In genomic region chr2:50763776-50764175, GRCh38 we compare ENCODE assay signal across 22 cellular contexts.
DNase-seq lines count a peak whose midpoint lies in the region; ATAC-seq lines count a peak whose summit lies in the region.
"Had no signal": no experiment of that assay in that cellular context is flagged by ENCODE, and none has a peak within 500 bp of the region (broad histone marks: within the 10 kb centered on the region; RNA-seq: fewer than 3 reads in every experiment).

No MANE protein-coding gene starts in this region.

- H3K9me3 Mint-ChIP-seq in stimulated activated naive B cell treated with anti-CD40 and anti-IgM and Interleukin-4, amounts not matched to agents 10 μg/mL and 1 μg/mL and 100 μg/mL, for 72 hours, result peaks cover 0 to 5% of the 10 kb centered on the region in 2 donors

- H3K27me3 ChIP-seq in GM23248 (replicated peaks; ENCODE audit: insufficient read depth), result no peaks in the 10 kb centered on the region
- H3K27me3 ChIP-seq: BE2C; BLaER1 treated with 17β-estradiol and CSF1 and Interleukin-3, amounts not matched to agents 10 nM and 100 nM had no signal

- no peak overlapping the region for H3K4me3 Mint-ChIP-seq in stimulated activated naive B cell treated with anti-CD40 and anti-IgM and Interleukin-4, amounts not matched to agents 10 μg/mL and 1 μg/mL and 100 μg/mL, for 72 hours
- H3K4me3 Mint-ChIP-seq: CD14-positive monocyte; CD4-positive, alpha-beta T cell; CD8-positive, alpha-beta memory T cell; HFFc6 had no signal

- no peak overlapping the region for H2AFZ ChIP-seq in GM23248

- no peak overlapping the region for H3K4me3 ChIP-seq in GM23248
- H3K4me3 ChIP-seq: BLaER1 treated with 17β-estradiol and CSF1 and Interleukin-3, amounts not matched to agents 10 nM and 100 nM; GM12878; HAP-1 had no signal

- no peak overlapping the region for H3K4me2 ChIP-seq in GM23248 (ENCODE audit: unreplicated experiment)
- H3K4me2 ChIP-seq: BLaER1 treated with 17β-estradiol and CSF1 and Interleukin-3, amounts not matched to agents 10 nM and 100 nM had no signal

- no peaks in the 10 kb centered on the region for H3K9me2 ChIP-seq in GM23248 (ENCODE audit: insufficient read depth)

- no peak overlapping the region for H3K27ac ChIP-seq in GM23248
- H3K27ac ChIP-seq: 22Rv1; BLaER1 treated with 17β-estradiol and CSF1 and Interleukin-3, amounts not matched to agents 10 nM and 100 nM had no signal

- H3K4me1 ChIP-seq in GM23248 (ENCODE audit: insufficient read depth), result no peaks in the 10 kb centered on the region
- H3K4me1 ChIP-seq: BE2C; BLaER1 treated with 17β-estradiol and CSF1 and Interleukin-3, amounts not matched to agents 10 nM and 100 nM; HAP-1 had no signal

- no peaks in the 10 kb centered on the region for H3F3A ChIP-seq in GM23248 (ENCODE audit: insufficient read depth)

- no peaks in the 10 kb centered on the region for H3K36me3 ChIP-seq in GM23248 (ENCODE audit: low read depth)
- H3K36me3 ChIP-seq: BE2C; BLaER1 treated with 17β-estradiol and CSF1 and Interleukin-3, amounts not matched to agents 10 nM and 100 nM; HAP-1 had no signal

- no peaks in the 10 kb centered on the region for H3K4me1 Mint-ChIP-seq in stimulated activated naive B cell treated with anti-CD40 and anti-IgM and Interleukin-4, amounts not matched to agents 10 μg/mL and 1 μg/mL and 100 μg/mL, for 72 hours
- H3K4me1 Mint-ChIP-seq: CD14-positive monocyte; CD8-positive, alpha-beta memory T cell had no signal

- in situ Hi-C loops in GM23248 (cut with MboI), result no loop called here

- no peak for ATAC-seq in HG03457 (IDR thresholded peaks at IDR 0.05; ENCODE audit: unreplicated experiment)
- ATAC-seq in stimulated activated naive B cell treated with anti-CD40 and anti-IgM and Interleukin-4, amounts not matched to agents 10 μg/mL and 1 μg/mL and 100 μg/mL, for 72 hours (replicated peaks), result no peak
- no peak for ATAC-seq in HG02678 (IDR thresholded peaks at IDR 0.05; ENCODE audit: unreplicated experiment)
- ATAC-seq: GM12878 had no signal

- no peaks in the 10 kb centered on the region for H4K20me1 ChIP-seq in GM23248 (ENCODE audit: insufficient read depth)
- H4K20me1 ChIP-seq: BLaER1 treated with 17β-estradiol and CSF1 and Interleukin-3, amounts not matched to agents 10 nM and 100 nM had no signal

- WGBS in GM23248 (ENCODE audit: low coverage in 1 of 2, low lambda C conversion rate in 2 of 2, missing lambda C conversion rate in 2 of 2), 2 experiments, result 19 to 32% methylated on average over 3 of the region's 3 CpGs

- no peak overlapping the region for H3K27ac Mint-ChIP-seq in stimulated activated naive B cell treated with anti-CD40 and anti-IgM and Interleukin-4, amounts not matched to agents 10 μg/mL and 1 μg/mL and 100 μg/mL, for 72 hours
- H3K27ac Mint-ChIP-seq: CD14-positive monocyte; CD4-positive, alpha-beta T cell; CD8-positive, alpha-beta memory T cell; HFFc6 had no signal

- no peaks in the 10 kb centered on the region for H3K9me3 ChIP-seq in GM23248 (ENCODE audit: low read depth)
- H3K9me3 ChIP-seq: BE2C; BLaER1 treated with 17β-estradiol and CSF1 and Interleukin-3, amounts not matched to agents 10 nM and 100 nM; HAP-1 had no signal

- H3K27me3 Mint-ChIP-seq in stimulated activated naive B cell treated with anti-CD40 and anti-IgM and Interleukin-4, amounts not matched to agents 10 μg/mL and 1 μg/mL and 100 μg/mL, for 72 hours, result no peaks in the 10 kb centered on the region
- H3K27me3 Mint-ChIP-seq: CD4-positive, alpha-beta T cell; CD8-positive, alpha-beta memory T cell had no signal

- no peaks in the 10 kb centered on the region for H3K79me2 ChIP-seq in GM23248 (ENCODE audit: insufficient read depth)

- peak; percentile 1 for DNase-seq in GM23248
- DNase-seq in RKO (ENCODE audit: low spot score), result peak; percentile 1
- peak; percentile 51 for DNase-seq in kidney tubule cell (ENCODE audit: low spot score)
- DNase-seq in stimulated activated naive B cell treated with anti-CD40 and anti-IgM and Interleukin-4, amounts not matched to agents 10 μg/mL and 1 μg/mL and 100 μg/mL, for 72 hours, result no peak
- DNase-seq: ACHN; AML-193; BE2C; CD4-positive, alpha-beta T cell; CD8-positive, alpha-beta memory T cell; DMS 273 treated with DMSO at 0.1 percent for 48 hours; DMS79; EL; GDM1; GOT3; HFFc6 had no signal

- H3K9ac ChIP-seq in GM23248, result no peak overlapping the region
- H3K9ac ChIP-seq: BLaER1 treated with 17β-estradiol and CSF1 and Interleukin-3, amounts not matched to agents 10 nM and 100 nM had no signal

- no peaks in the 10 kb centered on the region for H3K36me3 Mint-ChIP-seq in stimulated activated naive B cell treated with anti-CD40 and anti-IgM and Interleukin-4, amounts not matched to agents 10 μg/mL and 1 μg/mL and 100 μg/mL, for 72 hours
- H3K36me3 Mint-ChIP-seq: CD14-positive monocyte; CD8-positive, alpha-beta memory T cell had no signal
